Comparison of ENCODE assay signal across 9 cellular contexts in the genomic region with DNA sequence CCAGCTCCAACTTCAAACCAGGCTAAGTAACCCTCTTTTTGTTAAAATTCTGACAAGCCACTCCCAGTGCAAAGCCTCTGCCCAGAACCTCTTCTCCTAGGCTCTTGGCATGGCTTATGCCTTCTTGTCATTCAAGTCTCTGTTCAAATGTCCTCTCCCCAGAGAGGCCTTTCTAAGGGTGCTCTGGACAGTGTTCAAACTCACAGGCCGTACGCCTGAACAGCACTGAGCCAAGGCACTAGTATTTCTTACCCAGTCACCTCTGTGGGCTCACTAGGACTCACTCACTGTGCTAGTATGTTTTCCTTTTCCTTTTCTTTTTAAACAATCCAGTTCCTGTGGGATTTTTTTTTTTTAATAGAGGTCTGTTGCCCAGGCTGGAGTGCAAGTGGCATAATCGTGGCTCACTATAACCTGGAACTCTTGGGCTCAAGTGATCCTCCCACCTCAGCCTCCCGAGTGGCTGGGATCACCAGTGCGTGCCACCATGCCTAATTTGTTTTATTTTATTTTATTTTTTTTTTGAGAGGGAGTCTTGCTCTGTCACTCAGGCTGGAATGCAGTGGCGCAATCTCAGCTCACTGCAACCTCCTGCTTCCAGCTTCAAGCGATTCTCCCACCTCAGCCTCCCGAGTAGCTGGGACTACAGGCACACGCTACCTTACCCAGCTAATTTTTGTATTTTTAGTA. TPM values are rescaled to one million over a fixed set of nuclear protein-coding genes. Genes with fewer than 3 reads are reported as not detected.
DNase-seq lines count a peak whose midpoint lies in the region; ATAC-seq and TF ChIP-seq lines count a peak whose summit lies in the region.
"Had no signal": no experiment of that assay in that cellular context is flagged by ENCODE, and none has a peak within 500 bp of the region (broad histone marks: within the 10 kb centered on the region; RNA-seq: fewer than 3 reads in every experiment).

No MANE protein-coding gene starts in this region.

- POLR2A ChIA-PET in activated B cell treated with CpG ODN at 0.5 μM for 24 hours (lab: Charles Lee): interaction anchor here (0.7 kb wide), 1 partner anchor 66 kb away, joined by 3 read pairs; the partner anchor contains the start of gene MISP3

- H2BK5ac ChIP-seq in H9 (ENCODE audit: insufficient read length, low read length): no peak overlapping the region

- no peak overlapping the region for H3K4ac ChIP-seq in H9 (ENCODE audit: low read depth, low read length)

- no peak overlapping the region for H2BK20ac ChIP-seq in H9 (ENCODE audit: low read depth, low read length, poor library complexity, severe bottlenecking)

- H3K9ac ChIP-seq in H9 (ENCODE audit: extremely low read depth, insufficient read length, low read length): no peak overlapping the region
- no peak overlapping the region for H3K9ac ChIP-seq in skeletal muscle satellite cell (ENCODE audit: low read depth, low read length)

- H3K14ac ChIP-seq in H9 (ENCODE audit: insufficient read depth, low read length): no peak overlapping the region

- H3K36me3 ChIP-seq in skeletal muscle satellite cell (ENCODE audit: insufficient read depth, low read length): no peaks in the 10 kb centered on the region

- TF ChIP-seq CTCF in H9 (conservative IDR thresholded peaks at IDR 0.05) (no peak), activated B cell treated with CpG ODN at 0.5 μM for 24 hours (IDR thresholded peaks at IDR 0.05) (no peak)

- H3K27me3 ChIP-seq in H9 (ENCODE audit: insufficient read depth, low read length): no peaks in the 10 kb centered on the region
- no peaks in the 10 kb centered on the region for H3K27me3 ChIP-seq in skeletal muscle satellite cell (ENCODE audit: control insufficient read depth, insufficient read depth, low read length)

- no peak overlapping the region for H3K18ac ChIP-seq in H9 (ENCODE audit: insufficient read length, low read depth, low read length)

- H3K9me3 ChIP-seq in H9 (ENCODE audit: control insufficient read depth, low read depth, low read length) (no peaks in the 10 kb centered on the region), skeletal muscle satellite cell (replicated peaks; ENCODE audit: low read length) (no peaks in the 10 kb centered on the region)

- H3K23me2 ChIP-seq in H9 (ENCODE audit: insufficient read length, low read depth, low read length, poor library complexity, severe bottlenecking): peaks cover 9% of the 10 kb centered on the region

- H4K20me1 ChIP-seq in H9 (ENCODE audit: control insufficient read depth, insufficient read depth, insufficient read length): no peaks in the 10 kb centered on the region

- peaks cover 6% of the 10 kb centered on the region for H3K79me1 ChIP-seq in H9 (ENCODE audit: insufficient read depth, low read depth, low read length, poor library complexity, severe bottlenecking)

- peaks cover 4% of the 10 kb centered on the region; the same call in 1 of the 2 replicates for H3K4me1 ChIP-seq in H9 (ENCODE audit: insufficient read depth, low read length)
- peaks cover 21% of the 10 kb centered on the region for H3K4me1 ChIP-seq in skeletal muscle satellite cell (ENCODE audit: control insufficient read depth, insufficient read depth, low read length)

- ATAC-seq in activated B cell treated with CpG ODN at 0.5 μM for 24 hours (ENCODE audit: low read depth) (no peak), HG03457 (IDR thresholded peaks at IDR 0.05; ENCODE audit: unreplicated experiment) (no peak)

- H3K27ac Mint-ChIP-seq in H9 (no peak overlapping the region; a peak in 1 of 7 replicates), activated B cell treated with CpG ODN at 0.5 μM for 24 hours (no peak overlapping the region)

- no peak overlapping the region for H4K5ac ChIP-seq in H9 (ENCODE audit: insufficient read length, low read depth, low read length)

- peaks cover 8 to 9% (median 9%) of the 10 kb centered on the region in 3 experiments; a peak in 6 of 7 replicates for H3K36me3 Mint-ChIP-seq in H9 (ENCODE audit: insufficient read depth in 1 of 3, low read depth in 3 of 3)
- H3K36me3 Mint-ChIP-seq in activated B cell treated with CpG ODN at 0.5 μM for 24 hours (ENCODE audit: low read depth): peaks cover 10% of the 10 kb centered on the region

- H4K8ac ChIP-seq in H9 (replicated peaks; ENCODE audit: insufficient read length, low read depth, low read length): no peak overlapping the region

- intact Hi-C loops in activated B cell treated with CpG ODN at 0.5 μM for 24 hours (cut with micrococcal nuclease): loop anchor here (5.0 kb wide), 3 partner anchors 341 to 986 kb away; partner anchors contain the start of genes IER2, NDUFB7, STX10 and ZSWIM4

- no peak overlapping the region for H3K4me3 ChIP-seq in skeletal muscle satellite cell (ENCODE audit: low read length)

- H3K4me3 Mint-ChIP-seq in H9 (peak overlapping the region; percentile 52 to 84; a peak in 4 of 5 replicates), activated B cell treated with CpG ODN at 0.5 μM for 24 hours (peak overlapping the region; percentile 44)

- no peak for DNase-seq in H9
- no peak for DNase-seq in activated B cell treated with CpG ODN at 0.5 μM for 24 hours
- DNase-seq in globus pallidus (ENCODE audit: low spot score): peak; percentile 57
- no peak for DNase-seq in stimulated activated CD4-positive, alpha-beta T cell treated with anti-CD3 and anti-CD28 coated beads, Interleukin-1b, Interleukin-23, amount 100 ng/mL, for 48 hours
- no peak for DNase-seq in HK-2 (ENCODE audit: unreplicated experiment)
- DNase-seq in Kasumi-1 (lab: John Stamatoyannopoulos, UW): no peak

- H2BK12ac ChIP-seq in H9 (ENCODE audit: insufficient read length, low read depth, low read length): no peak overlapping the region

- H4K91ac ChIP-seq in H9 (ENCODE audit: insufficient read length, low read depth, low read length): no peak overlapping the region

- CTCF ChIA-PET in activated B cell treated with CpG ODN at 0.5 μM for 24 hours (lab: Charles Lee): interaction anchor here (1.6 to 2.3 kb wide), 2 partner anchors 13 to 210 kb away, joined by 3 to 8 read pairs; no protein-coding TSS in a partner anchor

- no peaks in the 10 kb centered on the region for H3K9me3 Mint-ChIP-seq in H9
- H3K9me3 Mint-ChIP-seq in activated B cell treated with CpG ODN at 0.5 μM for 24 hours: no peaks in the 10 kb centered on the region

- H3K27ac ChIP-seq in H9 (ENCODE audit: insufficient read length, low read depth, low read length): no peak overlapping the region

- no peak overlapping the region for H2BK120ac ChIP-seq in H9 (ENCODE audit: low read depth, low read length, poor library complexity, severe bottlenecking)

- no peak overlapping the region for H2AK5ac ChIP-seq in H9 (ENCODE audit: insufficient read length, low read length)

- no peak overlapping the region for H3T11ph ChIP-seq in H9 (ENCODE audit: low read length)

- no peak overlapping the region for H3K23ac ChIP-seq in H9 (ENCODE audit: insufficient read length, low read depth, low read length)

- H3K27me3 Mint-ChIP-seq in H9 (ENCODE audit: low read depth): no peaks in the 10 kb centered on the region
- no peaks in the 10 kb centered on the region for H3K27me3 Mint-ChIP-seq in activated B cell treated with CpG ODN at 0.5 μM for 24 hours

- peaks cover 3% of the 10 kb centered on the region; the same call in 1 of the 2 replicates for H3K79me2 ChIP-seq in H9 (ENCODE audit: insufficient read depth, low read length)

- no peak overlapping the region for H2AFZ ChIP-seq in H9 (ENCODE audit: low read length)

- no peak overlapping the region for H2BK15ac ChIP-seq in H9 (ENCODE audit: low read depth, low read length)

- no peak overlapping the region for H3K56ac ChIP-seq in H9 (ENCODE audit: insufficient read length, low read depth, low read length)

- H3K4me2 ChIP-seq in H9 (ENCODE audit: insufficient read depth, insufficient read length, low read length): no peak overlapping the region
- peak overlapping the region; percentile 34 for H3K4me2 ChIP-seq in skeletal muscle satellite cell (ENCODE audit: low read length)

- WGBS in H9 (ENCODE audit: extremely low coverage, insufficient read length, low lambda C conversion rate): no CpG with 5 or more reads among the region's 9 CpGs

- peaks cover 16 to 22% of the 10 kb centered on the region in 2 experiments for H3K4me1 Mint-ChIP-seq in H9
- peaks cover 16% of the 10 kb centered on the region for H3K4me1 Mint-ChIP-seq in activated B cell treated with CpG ODN at 0.5 μM for 24 hours

RNA-seq across cellular contexts. Expression of gene ASF1B, which starts 2.3 kb away (rescaled TPM):
- total RNA-seq in H9 (2021) (46.6 and 46.8 TPM in 2 replicates), activated B cell treated with CpG ODN at 0.5 μM for 24 hours (3.4 and 3.7 TPM in 2 replicates)
- total RNA-seq in skeletal muscle satellite cell (2012; rRNA removed): 9.1 and 17.3 TPM in 2 replicates

RNA-seq across cellular contexts. Expression of gene PRKACA, which starts 21.2 kb away (rescaled TPM):
- total RNA-seq in H9 (2021) (51.8 and 56.0 TPM in 2 replicates), activated B cell treated with CpG ODN at 0.5 μM for 24 hours (41.6 and 43.7 TPM in 2 replicates)
- total RNA-seq in skeletal muscle satellite cell (2012; rRNA removed): 48.4 and 75.8 TPM in 2 replicates

RNA-seq across cellular contexts. Expression of gene SAMD1, which starts 48.2 kb away (rescaled TPM):
- total RNA-seq in H9 (2021) (104 and 108 TPM in 2 replicates), activated B cell treated with CpG ODN at 0.5 μM for 24 hours (32.7 and 36.0 TPM in 2 replicates)
- total RNA-seq in skeletal muscle satellite cell (2012; rRNA removed): 33.9 and 34.2 TPM in 2 replicates

RNA-seq across cellular contexts. Expression of gene C19orf67, which starts 53.1 kb away (rescaled TPM):
- total RNA-seq in H9 (2021) (0.39 and 0.72 TPM in 2 replicates), activated B cell treated with CpG ODN at 0.5 μM for 24 hours (not detected in 2 replicates)
- 0.51 TPM in 1 of 2 replicates, not detected in the other for total RNA-seq in skeletal muscle satellite cell (2012; rRNA removed)
- total RNA-seq: subcutaneous adipose tissue had no signal

Comparison
In these comparisons a context has a peak if more than half of its experiments do, and no peak if none do; other contexts are left out.
1. RNA of gene ASF1B, which starts 2.3 kb away (total RNA-seq): 46.6 to 46.8 TPM in H9; 3.4 to 3.7 TPM in activated B cell treated with CpG ODN at 0.5 μM for 24 hours; every median in the first group is over 10 times any median in the second.